9 cellular contexts compared by ENCODE assay signal in genomic region chr14:77125275-77126073, GRCh38. TPM values are rescaled to one million over a fixed set of nuclear protein-coding genes. Genes with fewer than 3 reads are reported as not detected.
DNase-seq lines count a peak whose midpoint lies in the region; ATAC-seq and TF ChIP-seq lines count a peak whose summit lies in the region.
"Had no signal": no experiment of that assay in that cellular context is flagged by ENCODE, and none has a peak within 500 bp of the region (broad histone marks: within the 10 kb centered on the region; RNA-seq: fewer than 3 reads in every experiment).

No MANE protein-coding gene starts in this region.

- H2BK15ac ChIP-seq in H9 (ENCODE audit: low read depth, low read length): no peak overlapping the region

- TF ChIP-seq CTCF in 22Rv1 (IDR thresholded peaks at IDR 0.05) (peak; percentile 80), H9 (conservative IDR thresholded peaks at IDR 0.05) (peak; percentile 47; the same call in 2 of the 3 replicates), colonic mucosa (IDR thresholded peaks at IDR 0.05) (peak; percentile 17)

- peak overlapping the region; percentile 63 for H3K4me2 ChIP-seq in H9 (ENCODE audit: insufficient read depth, insufficient read length, low read length)

- H3K4ac ChIP-seq in H9 (ENCODE audit: low read depth, low read length): no peak overlapping the region

- no peaks in the 10 kb centered on the region for H3K36me3 ChIP-seq in colonic mucosa
- no peaks in the 10 kb centered on the region; the same call in 1 of the 2 replicates for H3K36me3 ChIP-seq in MG63

- H3K9me3 ChIP-seq in H9 (ENCODE audit: control insufficient read depth, low read depth, low read length) (no peaks in the 10 kb centered on the region), colonic mucosa (no peaks in the 10 kb centered on the region), MG63 (no peaks in the 10 kb centered on the region)

- H2BK20ac ChIP-seq in H9 (ENCODE audit: low read depth, low read length, poor library complexity, severe bottlenecking): no peak overlapping the region

- H3K79me2 ChIP-seq in H9 (ENCODE audit: insufficient read depth, low read length): no peaks in the 10 kb centered on the region

- H3K4me3 ChIP-seq in colonic mucosa: peak overlapping the region; percentile 36
- H3K4me3 ChIP-seq in MG63: no peak overlapping the region

- no peak overlapping the region for H3K18ac ChIP-seq in H9 (ENCODE audit: insufficient read length, low read depth, low read length)

- DNase-seq in H9: peak; percentile 44
- DNase-seq in colonic mucosa: no peak
- DNase-seq in natural killer cell treated with Interleukin-12 subunit alpha and Interleukin-12 subunit beta and Interleukin-15 and Interleukin-18, amount 100 ng/mL, for 72 hours (ENCODE audit: low spot score): no peak
- no peak for DNase-seq in MG63
- DNase-seq in activated CD8-positive, alpha-beta memory T cell treated with anti-CD3 and anti-CD28 coated beads, Interleukin-2, amount 50 U/mL, for 48 hours: no peak

- H3K9ac ChIP-seq in H9 (ENCODE audit: extremely low read depth, insufficient read length, low read length) (no peak overlapping the region), colonic mucosa (ENCODE audit: low read depth in 2 of 2, low read length in 2 of 2) (peak overlapping the region; percentile 54 to 61)

- H4K8ac ChIP-seq in H9 (replicated peaks; ENCODE audit: insufficient read length, low read depth, low read length): no peak overlapping the region

- no peaks in the 10 kb centered on the region; a peak in 2 of 5 replicates for H3K9me3 Mint-ChIP-seq in H9
- no peaks in the 10 kb centered on the region for H3K9me3 Mint-ChIP-seq in natural killer cell treated with Interleukin-12 subunit alpha and Interleukin-12 subunit beta and Interleukin-15 and Interleukin-18, amount 100 ng/mL, for 72 hours

- H4K91ac ChIP-seq in H9 (ENCODE audit: insufficient read length, low read depth, low read length): no peak overlapping the region

- no peaks in the 10 kb centered on the region for H3K79me1 ChIP-seq in H9 (ENCODE audit: insufficient read depth, low read depth, low read length, poor library complexity, severe bottlenecking)

- H3K27me3 ChIP-seq in H9 (ENCODE audit: insufficient read depth, low read length): no peaks in the 10 kb centered on the region
- H3K27me3 ChIP-seq in colonic mucosa: no peaks in the 10 kb centered on the region
- no peaks in the 10 kb centered on the region for H3K27me3 ChIP-seq in MG63

- no peak overlapping the region for H2AK5ac ChIP-seq in H9 (ENCODE audit: insufficient read length, low read length)

- no peak overlapping the region for H2AFZ ChIP-seq in H9 (ENCODE audit: low read length)

- no CpG with 5 or more reads among the region's 36 CpGs for WGBS in H9 (ENCODE audit: extremely low coverage, insufficient read length, low lambda C conversion rate)

- H3K27ac ChIP-seq in 22Rv1 (no peak overlapping the region), H9 (ENCODE audit: insufficient read length, low read depth, low read length) (no peak overlapping the region), colonic mucosa (no peak overlapping the region)

- H2BK120ac ChIP-seq in H9 (ENCODE audit: low read depth, low read length, poor library complexity, severe bottlenecking): no peak overlapping the region

- ATAC-seq in natural killer cell treated with Interleukin-12 subunit alpha and Interleukin-12 subunit beta and Interleukin-15 and Interleukin-18, amount 100 ng/mL, for 72 hours: no peak
- ATAC-seq in HG02678 (IDR thresholded peaks at IDR 0.05; ENCODE audit: unreplicated experiment) (no peak), HG03469 (IDR thresholded peaks at IDR 0.05; ENCODE audit: unreplicated experiment) (no peak)

- no peak overlapping the region for H3K56ac ChIP-seq in H9 (ENCODE audit: insufficient read length, low read depth, low read length)

- peaks cover 22% of the 10 kb centered on the region for H3K27me3 Mint-ChIP-seq in H9 (ENCODE audit: low read depth)
- peaks cover 19 to 25% of the 10 kb centered on the region in 2 donors for H3K27me3 Mint-ChIP-seq in natural killer cell treated with Interleukin-12 subunit alpha and Interleukin-12 subunit beta and Interleukin-15 and Interleukin-18, amount 100 ng/mL, for 72 hours

- H3T11ph ChIP-seq in H9 (ENCODE audit: low read length): no peak overlapping the region

- no peak overlapping the region for H2BK5ac ChIP-seq in H9 (ENCODE audit: insufficient read length, low read length)

- H3K27ac Mint-ChIP-seq in H9: peak overlapping the region in 1 of 3 experiments; percentile 61; a peak in 1 of 7 replicates
- no peak overlapping the region for H3K27ac Mint-ChIP-seq in natural killer cell treated with Interleukin-12 subunit alpha and Interleukin-12 subunit beta and Interleukin-15 and Interleukin-18, amount 100 ng/mL, for 72 hours

- H3K4me3 Mint-ChIP-seq in H9: peak overlapping the region; percentile 69 to 80
- H3K4me3 Mint-ChIP-seq in natural killer cell treated with Interleukin-12 subunit alpha and Interleukin-12 subunit beta and Interleukin-15 and Interleukin-18, amount 100 ng/mL, for 72 hours: peak overlapping the region; percentile 65

- H4K5ac ChIP-seq in H9 (ENCODE audit: insufficient read length, low read depth, low read length): no peak overlapping the region

- peaks cover 15% of the 10 kb centered on the region; the same call in 1 of the 2 replicates for H3K4me1 ChIP-seq in H9 (ENCODE audit: insufficient read depth, low read length)
- peaks cover 20% of the 10 kb centered on the region for H3K4me1 ChIP-seq in colonic mucosa

- no peaks in the 10 kb centered on the region for H4K20me1 ChIP-seq in H9 (ENCODE audit: control insufficient read depth, insufficient read depth, insufficient read length)

- peaks cover 0 to 2% (median 0%) of the 10 kb centered on the region in 3 experiments; a peak in 2 of 7 replicates for H3K36me3 Mint-ChIP-seq in H9 (ENCODE audit: insufficient read depth in 1 of 3, low read depth in 3 of 3)
- H3K36me3 Mint-ChIP-seq in natural killer cell treated with Interleukin-12 subunit alpha and Interleukin-12 subunit beta and Interleukin-15 and Interleukin-18, amount 100 ng/mL, for 72 hours: no peaks in the 10 kb centered on the region

- H3K23me2 ChIP-seq in H9 (ENCODE audit: insufficient read length, low read depth, low read length, poor library complexity, severe bottlenecking): peaks cover 8% of the 10 kb centered on the region

- H3K23ac ChIP-seq in H9 (ENCODE audit: insufficient read length, low read depth, low read length): no peak overlapping the region

- intact Hi-C loops in colonic mucosa (cut with DNase I): no loop called here

- peaks cover 50% of the 10 kb centered on the region in 2 experiments for H3K4me1 Mint-ChIP-seq in H9
- H3K4me1 Mint-ChIP-seq in natural killer cell treated with Interleukin-12 subunit alpha and Interleukin-12 subunit beta and Interleukin-15 and Interleukin-18, amount 100 ng/mL, for 72 hours (ENCODE audit: low read depth in 2 of 2): peaks cover 5 to 28% of the 10 kb centered on the region in 2 donors

- H3K14ac ChIP-seq in H9 (ENCODE audit: insufficient read depth, low read length): no peak overlapping the region

- no peak overlapping the region for H2BK12ac ChIP-seq in H9 (ENCODE audit: insufficient read length, low read depth, low read length)

RNA-seq across cellular contexts. Expression of gene ZDHHC22, which starts 16.1 kb away (rescaled TPM):
- total RNA-seq in H9 (2021) (11.3 and 11.9 TPM in 2 replicates), colonic mucosa (under 1 TPM; 0.07 to 0.42 TPM)
- not detected for total RNA-seq in natural killer cell treated with Interleukin-12 subunit alpha and Interleukin-12 subunit beta and Interleukin-15 and Interleukin-18, amount 100 ng/mL, for 72 hours
- not detected in 2 replicates for total RNA-seq in MG63 (2014; rRNA removed; shearing (Covaris generic); ENCODE audit: low replicate concordance)
- total RNA-seq: sciatic nerve had no signal

RNA-seq across cellular contexts. Expression of gene CIPC, which starts 27.4 kb away (rescaled TPM):
- 22.2 and 23.4 TPM in 2 replicates for total RNA-seq in H9 (2021)
- total RNA-seq in colonic mucosa: 10 to 100 TPM; 18.2 to 38.4 TPM
- 10 to 100 TPM; 11.8 to 19.6 TPM for total RNA-seq in natural killer cell treated with Interleukin-12 subunit alpha and Interleukin-12 subunit beta and Interleukin-15 and Interleukin-18, amount 100 ng/mL, for 72 hours
- 17.1 and 32.1 TPM in 2 replicates for total RNA-seq in MG63 (2014; rRNA removed; shearing (Covaris generic); ENCODE audit: low replicate concordance)

RNA-seq across cellular contexts. Expression of gene TMEM63C, which starts 56.1 kb away (rescaled TPM):
- 1.7 and 2.2 TPM in 2 replicates for total RNA-seq in H9 (2021)
- total RNA-seq in colonic mucosa: 10 to 100 TPM in 1 of 2 donors, 1 to 10 TPM in 1; 5.9 to 13.2 TPM
- under 1 TPM; 0.12 to 0.84 TPM for total RNA-seq in natural killer cell treated with Interleukin-12 subunit alpha and Interleukin-12 subunit beta and Interleukin-15 and Interleukin-18, amount 100 ng/mL, for 72 hours
- total RNA-seq in MG63 (2014; rRNA removed; shearing (Covaris generic); ENCODE audit: low replicate concordance): not detected in 2 replicates
- total RNA-seq: sciatic nerve had no signal

Comparison
In these comparisons a context has a peak if more than half of its experiments do, and no peak if none do; other contexts are left out.
1. CTCF ChIP-seq: peak in every context shown above with its lines; median percentile 80 in 22Rv1; 47 in H9; 17 in colonic mucosa.